In genomic region chr4:86917212-86918039, GRCh38 we compare ENCODE assay signal across 2 cellular contexts.
TF ChIP-seq lines count a peak whose summit lies in the region.

No MANE protein-coding gene starts in this region.

TF ChIP-seq in HEK293, 187 proteins besides CTCF, POLR2A, EP300 and RAD21 (continued from another document):
- TF ChIP-seq ZBTB26 (tag by site-specific recombination; optimal IDR thresholded peaks at IDR 0.05) (no peak), ZNF701 (tag by site-specific recombination; IDR thresholded peaks at IDR 0.05) (no peak), ZBTB20 (tag by site-specific recombination; IDR thresholded peaks at IDR 0.05) (no peak), ZNF530 (tag by site-specific recombination; IDR thresholded peaks at IDR 0.05; ENCODE audit: low read depth) (no peak), ZNF549 (tag by site-specific recombination; IDR thresholded peaks at IDR 0.05) (no peak), KLF10 (tag by site-specific recombination; IDR thresholded peaks at IDR 0.05) (no peak), ZNF585B (tag by site-specific recombination; IDR thresholded peaks at IDR 0.05) (no peak), TCF7L2 (IDR thresholded peaks at IDR 0.05; ENCODE audit: borderline replicate concordance, low read depth, low read length) (no peak)
- TF ChIP-seq, protein P1, sequence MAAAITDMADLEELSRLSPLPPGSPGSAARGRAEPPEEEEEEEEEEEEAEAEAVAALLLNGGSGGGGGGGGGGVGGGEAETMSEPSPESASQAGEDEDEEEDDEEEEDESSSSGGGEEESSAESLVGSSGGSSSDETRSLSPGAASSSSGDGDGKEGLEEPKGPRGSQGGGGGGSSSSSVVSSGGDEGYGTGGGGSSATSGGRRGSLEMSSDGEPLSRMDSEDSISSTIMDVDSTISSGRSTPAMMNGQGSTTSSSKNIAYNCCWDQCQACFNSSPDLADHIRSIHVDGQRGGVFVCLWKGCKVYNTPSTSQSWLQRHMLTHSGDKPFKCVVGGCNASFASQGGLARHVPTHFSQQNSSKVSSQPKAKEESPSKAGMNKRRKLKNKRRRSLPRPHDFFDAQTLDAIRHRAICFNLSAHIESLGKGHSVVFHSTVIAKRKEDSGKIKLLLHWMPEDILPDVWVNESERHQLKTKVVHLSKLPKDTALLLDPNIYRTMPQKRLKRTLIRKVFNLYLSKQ (tag by site-specific recombination; IDR thresholded peaks at IDR 0.05; ENCODE audit: borderline replicate concordance) = no peak
- TF ChIP-seq, protein P2, sequence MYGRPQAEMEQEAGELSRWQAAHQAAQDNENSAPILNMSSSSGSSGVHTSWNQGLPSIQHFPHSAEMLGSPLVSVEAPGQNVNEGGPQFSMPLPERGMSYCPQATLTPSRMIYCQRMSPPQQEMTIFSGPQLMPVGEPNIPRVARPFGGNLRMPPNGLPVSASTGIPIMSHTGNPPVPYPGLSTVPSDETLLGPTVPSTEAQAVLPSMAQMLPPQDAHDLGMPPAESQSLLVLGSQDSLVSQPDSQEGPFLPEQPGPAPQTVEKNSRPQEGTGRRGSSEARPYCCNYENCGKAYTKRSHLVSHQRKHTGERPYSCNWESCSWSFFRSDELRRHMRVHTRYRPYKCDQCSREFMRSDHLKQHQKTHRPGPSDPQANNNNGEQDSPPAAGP (tag by site-specific recombination; IDR thresholded peaks at IDR 0.05) = no peak

TF ChIP-seq in K562, 482 proteins besides CTCF, POLR2A, EP300 and RAD21 (continued from another document and continues in another):
- TF ChIP-seq ERF (CRISPR knock-in tag; IDR thresholded peaks at IDR 0.05) (no peak), ZBTB2 (IDR thresholded peaks at IDR 0.05) (0 out of 2 replicates have a peak, but pooled peaks have one; percentile 50), GATAD2B (IDR thresholded peaks at IDR 0.05; ENCODE audit: borderline replicate concordance) (peak; percentile 20; the same call in 1 of the 2 replicates), PRPF4 (IDR thresholded peaks at IDR 0.05; ENCODE audit: insufficient read depth, low read depth, low read length, poor library complexity, severe bottlenecking) (no peak), ARID1B (IDR thresholded peaks at IDR 0.05) (peak; percentile 72), MIER1 (IDR thresholded peaks at IDR 0.05; ENCODE audit: low read depth) (0 out of 2 replicates have a peak, but pooled peaks have one; percentile 42), TEAD4 (IDR thresholded peaks at IDR 0.05; ENCODE audit: low read length) (0 out of 2 replicates have a peak, but pooled peaks have one; percentile 24), TEAD4 (CRISPR knock-in tag; IDR thresholded peaks at IDR 0.05; ENCODE audit: borderline replicate concordance) (no peak), EGR1 (conservative IDR thresholded peaks at IDR 0.05) (0 out of 2 replicates have a peak, but pooled peaks have one; percentile 10), MEIS2 (IDR thresholded peaks at IDR 0.05; ENCODE audit: partially characterized antibody) (peak; percentile 34), ARNT (IDR thresholded peaks at IDR 0.05) (peak in 1 of 2 experiments; percentile 49; a peak in 1 of 4 replicates), BDP1 (IDR thresholded peaks at IDR 0.05; ENCODE audit: insufficient read depth, insufficient read length) (no peak), XRCC5 (IDR thresholded peaks at IDR 0.05; ENCODE audit: low read depth, low read length) (no peak)
- TF ChIP-seq, protein P3, sequence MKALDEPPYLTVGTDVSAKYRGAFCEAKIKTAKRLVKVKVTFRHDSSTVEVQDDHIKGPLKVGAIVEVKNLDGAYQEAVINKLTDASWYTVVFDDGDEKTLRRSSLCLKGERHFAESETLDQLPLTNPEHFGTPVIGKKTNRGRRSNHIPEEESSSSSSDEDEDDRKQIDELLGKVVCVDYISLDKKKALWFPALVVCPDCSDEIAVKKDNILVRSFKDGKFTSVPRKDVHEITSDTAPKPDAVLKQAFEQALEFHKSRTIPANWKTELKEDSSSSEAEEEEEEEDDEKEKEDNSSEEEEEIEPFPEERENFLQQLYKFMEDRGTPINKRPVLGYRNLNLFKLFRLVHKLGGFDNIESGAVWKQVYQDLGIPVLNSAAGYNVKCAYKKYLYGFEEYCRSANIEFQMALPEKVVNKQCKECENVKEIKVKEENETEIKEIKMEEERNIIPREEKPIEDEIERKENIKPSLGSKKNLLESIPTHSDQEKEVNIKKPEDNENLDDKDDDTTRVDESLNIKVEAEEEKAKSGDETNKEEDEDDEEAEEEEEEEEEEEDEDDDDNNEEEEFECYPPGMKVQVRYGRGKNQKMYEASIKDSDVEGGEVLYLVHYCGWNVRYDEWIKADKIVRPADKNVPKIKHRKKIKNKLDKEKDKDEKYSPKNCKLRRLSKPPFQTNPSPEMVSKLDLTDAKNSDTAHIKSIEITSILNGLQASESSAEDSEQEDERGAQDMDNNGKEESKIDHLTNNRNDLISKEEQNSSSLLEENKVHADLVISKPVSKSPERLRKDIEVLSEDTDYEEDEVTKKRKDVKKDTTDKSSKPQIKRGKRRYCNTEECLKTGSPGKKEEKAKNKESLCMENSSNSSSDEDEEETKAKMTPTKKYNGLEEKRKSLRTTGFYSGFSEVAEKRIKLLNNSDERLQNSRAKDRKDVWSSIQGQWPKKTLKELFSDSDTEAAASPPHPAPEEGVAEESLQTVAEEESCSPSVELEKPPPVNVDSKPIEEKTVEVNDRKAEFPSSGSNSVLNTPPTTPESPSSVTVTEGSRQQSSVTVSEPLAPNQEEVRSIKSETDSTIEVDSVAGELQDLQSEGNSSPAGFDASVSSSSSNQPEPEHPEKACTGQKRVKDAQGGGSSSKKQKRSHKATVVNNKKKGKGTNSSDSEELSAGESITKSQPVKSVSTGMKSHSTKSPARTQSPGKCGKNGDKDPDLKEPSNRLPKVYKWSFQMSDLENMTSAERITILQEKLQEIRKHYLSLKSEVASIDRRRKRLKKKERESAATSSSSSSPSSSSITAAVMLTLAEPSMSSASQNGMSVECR (CRISPR knock-in tag; IDR thresholded peaks at IDR 0.05) = no peak
- TF ChIP-seq, protein P4, sequence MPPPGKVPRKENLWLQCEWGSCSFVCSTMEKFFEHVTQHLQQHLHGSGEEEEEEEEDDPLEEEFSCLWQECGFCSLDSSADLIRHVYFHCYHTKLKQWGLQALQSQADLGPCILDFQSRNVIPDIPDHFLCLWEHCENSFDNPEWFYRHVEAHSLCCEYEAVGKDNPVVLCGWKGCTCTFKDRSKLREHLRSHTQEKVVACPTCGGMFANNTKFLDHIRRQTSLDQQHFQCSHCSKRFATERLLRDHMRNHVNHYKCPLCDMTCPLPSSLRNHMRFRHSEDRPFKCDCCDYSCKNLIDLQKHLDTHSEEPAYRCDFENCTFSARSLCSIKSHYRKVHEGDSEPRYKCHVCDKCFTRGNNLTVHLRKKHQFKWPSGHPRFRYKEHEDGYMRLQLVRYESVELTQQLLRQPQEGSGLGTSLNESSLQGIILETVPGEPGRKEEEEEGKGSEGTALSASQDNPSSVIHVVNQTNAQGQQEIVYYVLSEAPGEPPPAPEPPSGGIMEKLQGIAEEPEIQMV (tag; conservative IDR thresholded peaks at IDR 0.05; ENCODE audit: low read depth) = peak; percentile 54
- TF ChIP-seq, protein P5, sequence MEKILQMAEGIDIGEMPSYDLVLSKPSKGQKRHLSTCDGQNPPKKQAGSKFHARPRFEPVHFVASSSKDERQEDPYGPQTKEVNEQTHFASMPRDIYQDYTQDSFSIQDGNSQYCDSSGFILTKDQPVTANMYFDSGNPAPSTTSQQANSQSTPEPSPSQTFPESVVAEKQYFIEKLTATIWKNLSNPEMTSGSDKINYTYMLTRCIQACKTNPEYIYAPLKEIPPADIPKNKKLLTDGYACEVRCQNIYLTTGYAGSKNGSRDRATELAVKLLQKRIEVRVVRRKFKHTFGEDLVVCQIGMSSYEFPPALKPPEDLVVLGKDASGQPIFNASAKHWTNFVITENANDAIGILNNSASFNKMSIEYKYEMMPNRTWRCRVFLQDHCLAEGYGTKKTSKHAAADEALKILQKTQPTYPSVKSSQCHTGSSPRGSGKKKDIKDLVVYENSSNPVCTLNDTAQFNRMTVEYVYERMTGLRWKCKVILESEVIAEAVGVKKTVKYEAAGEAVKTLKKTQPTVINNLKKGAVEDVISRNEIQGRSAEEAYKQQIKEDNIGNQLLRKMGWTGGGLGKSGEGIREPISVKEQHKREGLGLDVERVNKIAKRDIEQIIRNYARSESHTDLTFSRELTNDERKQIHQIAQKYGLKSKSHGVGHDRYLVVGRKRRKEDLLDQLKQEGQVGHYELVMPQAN (IDR thresholded peaks at IDR 0.05; ENCODE audit: borderline replicate concordance) = 0 out of 2 replicates have a peak, but pooled peaks have one; percentile 18
- TF ChIP-seq, protein P6, sequence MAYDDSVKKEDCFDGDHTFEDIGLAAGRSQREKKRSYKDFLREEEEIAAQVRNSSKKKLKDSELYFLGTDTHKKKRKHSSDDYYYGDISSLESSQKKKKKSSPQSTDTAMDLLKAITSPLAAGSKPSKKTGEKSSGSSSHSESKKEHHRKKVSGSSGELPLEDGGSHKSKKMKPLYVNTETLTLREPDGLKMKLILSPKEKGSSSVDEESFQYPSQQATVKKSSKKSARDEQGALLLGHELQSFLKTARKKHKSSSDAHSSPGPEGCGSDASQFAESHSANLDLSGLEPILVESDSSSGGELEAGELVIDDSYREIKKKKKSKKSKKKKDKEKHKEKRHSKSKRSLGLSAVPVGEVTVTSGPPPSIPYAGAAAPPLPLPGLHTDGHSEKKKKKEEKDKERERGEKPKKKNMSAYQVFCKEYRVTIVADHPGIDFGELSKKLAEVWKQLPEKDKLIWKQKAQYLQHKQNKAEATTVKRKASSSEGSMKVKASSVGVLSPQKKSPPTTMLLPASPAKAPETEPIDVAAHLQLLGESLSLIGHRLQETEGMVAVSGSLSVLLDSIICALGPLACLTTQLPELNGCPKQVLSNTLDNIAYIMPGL (CRISPR knock-in tag; IDR thresholded peaks at IDR 0.05) = no peak
- TF ChIP-seq, protein P7, sequence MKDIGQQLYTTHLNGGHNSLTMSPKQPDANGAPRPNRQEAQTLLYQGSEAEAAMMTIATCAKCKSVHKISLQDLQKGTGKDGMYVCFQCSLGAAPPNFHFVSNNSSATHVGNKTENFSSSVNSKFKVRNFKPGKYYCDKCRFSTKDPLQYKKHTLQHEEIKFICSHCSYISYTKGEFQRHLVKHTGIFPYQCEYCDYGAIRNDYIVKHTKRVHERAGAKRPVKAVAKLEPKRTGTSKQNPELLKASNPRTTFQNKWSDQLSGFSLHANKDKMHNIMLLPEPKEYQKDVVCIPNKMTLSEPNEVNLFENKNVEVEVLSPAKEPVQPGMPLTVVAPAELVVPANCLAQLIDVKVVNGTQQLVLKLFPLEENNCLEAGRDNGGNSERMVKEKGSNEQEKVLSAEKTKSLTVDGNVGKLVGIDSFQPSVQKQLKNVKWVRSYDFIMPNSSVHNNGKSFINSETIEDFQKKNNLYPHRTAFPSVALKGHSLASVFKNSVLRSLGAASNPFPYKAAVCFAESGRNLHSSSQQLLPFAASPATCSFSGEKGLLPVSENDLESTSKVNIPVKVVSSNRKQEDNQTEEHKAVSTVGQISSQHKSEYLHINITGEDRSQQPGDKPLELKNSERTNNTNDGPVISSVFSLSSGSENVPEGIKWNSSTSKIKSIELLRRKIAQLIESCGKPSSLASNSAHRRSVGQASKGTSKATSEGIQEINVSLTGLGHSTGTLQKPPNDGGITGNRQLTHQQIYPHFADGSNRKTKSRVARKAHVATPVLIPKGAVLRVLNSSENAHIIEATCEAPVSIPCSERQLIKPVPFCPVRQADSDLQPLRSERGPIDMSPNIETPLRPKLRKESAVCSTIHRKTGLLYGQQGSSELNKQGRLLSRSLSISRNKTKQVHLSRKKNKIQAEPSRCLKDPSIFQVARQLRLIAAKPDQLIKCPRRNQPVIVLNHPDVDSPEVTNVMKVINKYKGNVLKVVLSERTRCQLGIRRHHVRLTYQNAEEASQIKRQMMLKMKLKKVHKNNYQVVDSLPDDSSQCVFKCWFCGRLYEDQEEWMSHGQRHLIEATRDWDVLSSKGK (CRISPR knock-in tag; IDR thresholded peaks at IDR 0.05) = no peak
